In the genomic region with DNA sequence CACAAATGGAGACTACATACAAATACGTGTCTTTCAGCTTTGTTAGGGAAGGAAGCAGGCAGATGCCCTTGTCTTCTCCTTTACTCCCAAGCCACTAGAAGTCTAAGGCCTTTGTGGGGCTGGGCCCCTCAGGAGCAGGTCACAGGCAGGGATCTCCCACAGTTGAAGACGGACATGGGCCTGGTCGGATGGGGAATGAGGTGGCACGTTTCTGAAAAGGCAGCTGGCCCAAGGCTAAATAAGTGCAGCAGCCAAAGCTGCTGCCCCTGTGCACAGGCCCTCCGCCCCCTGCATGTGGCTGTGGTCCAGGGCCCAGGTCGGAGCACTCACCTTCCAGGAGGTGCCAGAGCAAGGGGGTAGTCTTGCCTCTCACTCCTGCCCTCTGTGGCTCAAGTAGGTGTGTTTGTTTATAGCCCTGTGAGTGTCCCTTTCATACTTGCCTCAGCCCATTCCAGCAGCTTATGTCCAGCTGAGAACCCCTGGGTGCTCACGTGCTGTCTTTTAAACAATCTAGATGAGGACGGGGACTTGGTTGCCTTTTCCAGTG, we compare ENCODE assay signal across 8 cellular contexts. TPM values are rescaled to one million over a fixed set of nuclear protein-coding genes. Genes with fewer than 3 reads are reported as not detected.
DNase-seq lines count a peak whose midpoint lies in the region; ATAC-seq and TF ChIP-seq lines count a peak whose summit lies in the region.

No MANE protein-coding gene starts in this region.

- peak overlapping the region; percentile 88; the same call in 1 of the 2 replicates for H3K4me3 ChIP-seq in HL-60 (replicated peaks; ENCODE audit: insufficient read depth, low read length)
- H3K4me3 ChIP-seq in iPS-20b (ENCODE audit: low read length) = peak overlapping the region; percentile 85; the same call in 1 of the 2 replicates

- peaks cover 21% of the 10 kb centered on the region for H3K4me1 ChIP-seq in iPS-20b (ENCODE audit: insufficient read depth, low read length)

- H3K9me3 ChIP-seq in iPS-20b (ENCODE audit: insufficient read depth, low read depth, low read length) = no peaks in the 10 kb centered on the region

- H3K4me3 Mint-ChIP-seq in activated T-helper 2 cell treated with anti-CD3 and anti-CD28 coated beads, Interferon-gamma antibody, Interleukin-2, Interleukin-4, amounts not matched to agents 10 μg/mL and 5 μg/mL and 100 μg/mL, durations not matched to agents 14 hours and 24 hours and 36 hours (ENCODE audit: low read depth) = peak overlapping the region; percentile 91
- peak overlapping the region; percentile 88 to 94 for H3K4me3 Mint-ChIP-seq in stimulated activated naive CD8-positive, alpha-beta T cell treated with anti-CD3 and anti-CD28 coated beads, Interleukin-15, amount 100 ng/mL, for 72 hours

- no peaks in the 10 kb centered on the region for H3K27me3 ChIP-seq in HL-60 (ENCODE audit: insufficient read depth, poor library complexity, severe bottlenecking)
- peaks cover 14% of the 10 kb centered on the region; the same call in 1 of the 2 replicates for H3K27me3 ChIP-seq in iPS-20b (ENCODE audit: insufficient read depth, low read length)

- H3K9ac ChIP-seq in iPS-20b (ENCODE audit: low read depth, low read length) = peak overlapping the region; percentile 20; the same call in 1 of the 2 replicates

- no peaks in the 10 kb centered on the region for H3K9me3 Mint-ChIP-seq in activated T-helper 2 cell treated with anti-CD3 and anti-CD28 coated beads, Interferon-gamma antibody, Interleukin-2, Interleukin-4, amounts not matched to agents 10 μg/mL and 5 μg/mL and 100 μg/mL, durations not matched to agents 14 hours and 24 hours and 36 hours
- no peaks in the 10 kb centered on the region for H3K9me3 Mint-ChIP-seq in stimulated activated naive CD8-positive, alpha-beta T cell treated with anti-CD3 and anti-CD28 coated beads, Interleukin-15, amount 100 ng/mL, for 72 hours

- intact Hi-C loops in activated T-helper 2 cell treated with anti-CD3 and anti-CD28 coated beads, Interferon-gamma antibody, Interleukin-2, Interleukin-4, amounts not matched to agents 10 μg/mL and 5 μg/mL and 100 μg/mL, durations not matched to agents 14 hours and 24 hours and 36 hours (cut with micrococcal nuclease) = loop anchor here (5.0 to 10.0 kb wide), 3 partner anchors 35 to 268 kb away; partner anchors contain the start of genes HNRNPH1, MRNIP and RUFY1

- no peak for TF ChIP-seq CTCF in HL-60 (IDR thresholded peaks at IDR 0.05; ENCODE audit: insufficient read depth, low read length)

- H3K27me3 Mint-ChIP-seq in activated T-helper 2 cell treated with anti-CD3 and anti-CD28 coated beads, Interferon-gamma antibody, Interleukin-2, Interleukin-4, amounts not matched to agents 10 μg/mL and 5 μg/mL and 100 μg/mL, durations not matched to agents 14 hours and 24 hours and 36 hours (ENCODE audit: low read depth) = no peaks in the 10 kb centered on the region
- H3K27me3 Mint-ChIP-seq in stimulated activated naive CD8-positive, alpha-beta T cell treated with anti-CD3 and anti-CD28 coated beads, Interleukin-15, amount 100 ng/mL, for 72 hours = no peaks in the 10 kb centered on the region

- H3K36me3 Mint-ChIP-seq in activated T-helper 2 cell treated with anti-CD3 and anti-CD28 coated beads, Interferon-gamma antibody, Interleukin-2, Interleukin-4, amounts not matched to agents 10 μg/mL and 5 μg/mL and 100 μg/mL, durations not matched to agents 14 hours and 24 hours and 36 hours (ENCODE audit: low read depth) = peaks cover 55% of the 10 kb centered on the region

- peaks cover 48% of the 10 kb centered on the region for H3K36me3 ChIP-seq in iPS-20b (ENCODE audit: insufficient read depth, low read depth, low read length)

- H3K27ac ChIP-seq in HL-60 (replicated peaks) (peak overlapping the region; percentile 15), iPS-20b (ENCODE audit: low read length) (no peak overlapping the region)

- DNase-seq in HL-60 (ENCODE audit: low read depth in 1 of 2, low spot score in 1 of 2) = no peak
- DNase-seq in activated T-helper 2 cell treated with anti-CD3 and anti-CD28 coated beads, Interferon-gamma antibody, Interleukin-2, Interleukin-4, amounts not matched to agents 10 μg/mL and 5 μg/mL and 100 μg/mL, durations not matched to agents 14 hours and 24 hours and 36 hours (ENCODE audit: low spot score) = no peak
- DNase-seq in stimulated activated naive CD8-positive, alpha-beta T cell treated with anti-CD3 and anti-CD28 coated beads, Interleukin-15, amount 100 ng/mL, for 72 hours = no peak
- no peak for DNase-seq in cerebellar nuclear complex (lab: John Stamatoyannopoulos, UW)
- no peak for DNase-seq in SHP77 (lab: John Stamatoyannopoulos, UW)
- no peak for DNase-seq in GM19240 (ENCODE audit: insufficient read length, low spot score)

- H3K27ac Mint-ChIP-seq in activated T-helper 2 cell treated with anti-CD3 and anti-CD28 coated beads, Interferon-gamma antibody, Interleukin-2, Interleukin-4, amounts not matched to agents 10 μg/mL and 5 μg/mL and 100 μg/mL, durations not matched to agents 14 hours and 24 hours and 36 hours = peak overlapping the region; percentile 93
- H3K27ac Mint-ChIP-seq in stimulated activated naive CD8-positive, alpha-beta T cell treated with anti-CD3 and anti-CD28 coated beads, Interleukin-15, amount 100 ng/mL, for 72 hours = peak overlapping the region; percentile 94 to 97

- peaks cover 34% of the 10 kb centered on the region for H3K4me1 Mint-ChIP-seq in activated T-helper 2 cell treated with anti-CD3 and anti-CD28 coated beads, Interferon-gamma antibody, Interleukin-2, Interleukin-4, amounts not matched to agents 10 μg/mL and 5 μg/mL and 100 μg/mL, durations not matched to agents 14 hours and 24 hours and 36 hours (ENCODE audit: low read depth)
- H3K4me1 Mint-ChIP-seq in stimulated activated naive CD8-positive, alpha-beta T cell treated with anti-CD3 and anti-CD28 coated beads, Interleukin-15, amount 100 ng/mL, for 72 hours = peaks cover 93% of the 10 kb centered on the region

- no peak for ATAC-seq in stimulated activated naive CD8-positive, alpha-beta T cell treated with anti-CD3 and anti-CD28 coated beads, Interleukin-15, amount 100 ng/mL, for 72 hours
- ATAC-seq in HG02588 (IDR thresholded peaks at IDR 0.05; ENCODE audit: unreplicated experiment) = no peak

RNA-seq across cellular contexts. Expression of gene SQSTM1, which starts 1.8 kb away (rescaled TPM):
- 194 TPM in 2 replicates for total RNA-seq in activated T-helper 2 cell treated with anti-CD3 and anti-CD28 coated beads, Interferon-gamma antibody, Interleukin-2, Interleukin-4, amounts not matched to agents 10 μg/mL and 5 μg/mL and 100 μg/mL, durations not matched to agents 14 hours and 24 hours and 36 hours

RNA-seq across cellular contexts. Expression of gene MGAT4B, which starts 15.9 kb away (rescaled TPM):
- 135 and 139 TPM in 2 replicates for total RNA-seq in activated T-helper 2 cell treated with anti-CD3 and anti-CD28 coated beads, Interferon-gamma antibody, Interleukin-2, Interleukin-4, amounts not matched to agents 10 μg/mL and 5 μg/mL and 100 μg/mL, durations not matched to agents 14 hours and 24 hours and 36 hours

RNA-seq across cellular contexts. Expression of gene LTC4S, which starts 28.7 kb away (rescaled TPM):
- 0.62 and 3.2 TPM in 2 replicates for total RNA-seq in activated T-helper 2 cell treated with anti-CD3 and anti-CD28 coated beads, Interferon-gamma antibody, Interleukin-2, Interleukin-4, amounts not matched to agents 10 μg/mL and 5 μg/mL and 100 μg/mL, durations not matched to agents 14 hours and 24 hours and 36 hours

RNA-seq across cellular contexts. Expression of gene MRNIP, which starts 36.1 kb away (rescaled TPM):
- total RNA-seq in activated T-helper 2 cell treated with anti-CD3 and anti-CD28 coated beads, Interferon-gamma antibody, Interleukin-2, Interleukin-4, amounts not matched to agents 10 μg/mL and 5 μg/mL and 100 μg/mL, durations not matched to agents 14 hours and 24 hours and 36 hours = 24.4 and 30.1 TPM in 2 replicates
